Comparison of ENCODE assay signal across 13 cellular contexts in the genomic region with DNA sequence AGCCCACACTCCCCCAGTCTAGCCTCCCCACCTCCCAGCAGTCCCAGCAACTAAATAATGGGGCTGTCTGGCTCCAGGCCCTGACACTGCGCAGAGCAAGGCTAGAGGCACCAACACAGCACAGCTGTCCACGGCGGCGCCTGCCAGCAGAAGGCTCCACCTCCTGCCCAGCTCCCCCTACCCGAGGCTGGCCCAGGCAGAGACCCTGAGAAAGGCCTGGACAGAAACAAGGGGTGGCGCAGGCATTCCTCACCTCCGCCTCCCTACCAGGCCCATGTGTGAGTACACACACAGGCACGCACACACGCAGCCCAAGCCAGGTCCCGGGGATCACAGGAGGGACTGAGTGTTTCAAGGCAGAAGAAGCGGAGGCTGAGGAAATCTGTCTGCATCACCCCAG. TPM values are rescaled to one million over a fixed set of nuclear protein-coding genes. Genes with fewer than 3 reads are reported as not detected.
DNase-seq lines count a peak whose midpoint lies in the region; ATAC-seq, FAIRE-seq and TF ChIP-seq lines count a peak whose summit lies in the region.
"Had no signal": no experiment of that assay in that cellular context is flagged by ENCODE, and none has a peak within 500 bp of the region (broad histone marks: within the 10 kb centered on the region; RNA-seq: fewer than 3 reads in every experiment).

No MANE protein-coding gene starts in this region.

- no peak for TF ChIP-seq CTCF in K562 (IDR thresholded peaks at IDR 0.05 in 2 of 3, conservative IDR thresholded peaks at IDR 0.05 in 1 of 3; ENCODE audit: insufficient read depth in 2 of 3, low read depth in 1 of 3, low read length in 3 of 3)

- no peak overlapping the region for H3K4me2 ChIP-seq in K562 (ENCODE audit: insufficient read depth, low read length)

- no peak overlapping the region for H3K4me3 ChIP-seq in K562

- no peaks in the 10 kb centered on the region for H3K9me3 ChIP-seq in K562 (replicated peaks; ENCODE audit: control insufficient read depth, insufficient read depth, low read depth, low read length)

- intact Hi-C loops in K562 (cut with micrococcal nuclease) = no loop called here

- no peak for ATAC-seq in K562

- no TSS peak for BruUV-seq in K562 (replicated peaks; lab: Mats Ljungman, UMichigan)

- no peak overlapping the region for H3K27ac ChIP-seq in K562 (ENCODE audit: extremely low read depth, low read depth, low read length)

- H3K4me1 ChIP-seq in K562 (replicated peaks in 1 of 2; ENCODE audit: control insufficient read depth in 2 of 2, insufficient read depth in 2 of 2, low read length in 2 of 2) = peaks cover 54 to 78% of the 10 kb centered on the region in 2 experiments

- H3K79me2 ChIP-seq in K562 (ENCODE audit: control insufficient read depth, insufficient read depth, low read length) = peaks cover 24% of the 10 kb centered on the region

- no peak for FAIRE-seq in K562 (lab: Jason Lieb, UNC)
- FAIRE-seq: GM12891 had no signal

- POLR2A ChIA-PET in K562 (lab: Yijun Ruan, JAX) = no interaction called here

- TF ChIP-seq RAD21 in K562 (CRISPR knock-in tag; conservative IDR thresholded peaks at IDR 0.05 in 1 of 2, IDR thresholded peaks at IDR 0.05 in 1 of 2) = no peak

- DNase-seq in NCI-H2081 (lab: John Stamatoyannopoulos, UW) (peak; percentile 85 to 91), K562 (ENCODE audit: extremely low read depth in 1 of 4, low spot score in 3 of 4) (no peak), left kidney (ENCODE audit: low read depth, low spot score) (peak; percentile 84), putamen (ENCODE audit: low spot score) (peak; percentile 75), kidney glomerular epithelial cell (lab: John Stamatoyannopoulos, UW) (no peak), erythroblast (lab: John Stamatoyannopoulos, UW) (no peak), GM19240 (ENCODE audit: insufficient read length, low spot score) (no peak)
- no peak for DNase-seq in activated naive CD4-positive, alpha-beta T cell (lab: John Stamatoyannopoulos, UW)
- DNase-seq: activated CD4-positive, alpha-beta T cell treated with anti-CD3 and anti-CD28 coated beads, Interleukin-2, amount 50 U/mL, for 4 hours; effector CD4-positive, alpha-beta T cell; NCI-H524 treated with DMSO at 0.1 percent for 48 hours; SW 1271 had no signal

- peaks cover 25% of the 10 kb centered on the region; the same call in 2 of the 3 replicates for H3K36me3 ChIP-seq in K562 (ENCODE audit: control insufficient read depth, insufficient read depth, low read length)

- 86% methylated on average over 11 of the region's 11 CpGs for WGBS in K562 (ENCODE audit: insufficient coverage, low coverage, missing lambda C conversion rate)

- TF ChIP-seq EP300 in K562 (IDR thresholded peaks at IDR 0.05; ENCODE audit: low read length) = no peak

- no peak overlapping the region for H2AFZ ChIP-seq in K562 (ENCODE audit: low read depth, low read length)

- TF ChIP-seq POLR2A in K562 (conservative IDR thresholded peaks at IDR 0.05) = no peak
- TF ChIP-seq POLR2A in erythroblast (IDR thresholded peaks at IDR 0.05; ENCODE audit: low read length) = no peak

- no peaks in the 10 kb centered on the region for H4K20me1 ChIP-seq in K562 (replicated peaks; ENCODE audit: control insufficient read depth, insufficient read depth, low read length)

- peaks cover 5% of the 10 kb centered on the region for H3K9me1 ChIP-seq in K562 (ENCODE audit: control insufficient read depth, insufficient read depth, low read length)

- CTCF ChIA-PET in K562 (lab: Yijun Ruan, JAX; ENCODE audit: low intra/inter-chr PET ratio) = no interaction called here

- in situ Hi-C loops in K562 (cut with MboI) = no loop called here

- no peaks in the 10 kb centered on the region for H3K27me3 ChIP-seq in K562 (ENCODE audit: control insufficient read depth in 2 of 2, insufficient read depth in 2 of 2, low read length in 2 of 2)

- peak overlapping the region in 1 of 2 experiments; percentile 15; a peak in 2 of 4 replicates for H3K9ac ChIP-seq in K562 (ENCODE audit: insufficient read depth in 1 of 2, low read depth in 2 of 2, low read length in 2 of 2)

TF ChIP-seq in K562, 482 proteins besides CTCF, POLR2A, EP300 and RAD21 (continues in another document):
- TF ChIP-seq RBFOX2 (IDR thresholded peaks at IDR 0.05; ENCODE audit: low read depth, low read length) (0 out of 2 replicates have a peak, but pooled peaks have one; percentile 38), SMARCB1 (IDR thresholded peaks at IDR 0.05; ENCODE audit: insufficient read length, low read depth) (no peak)

RNA-seq across cellular contexts. Expression of a gene that starts 6.0 kb away (rescaled TPM):
- 101 and 344 TPM in 2 replicates for total RNA-seq in K562 (2011; cell fraction: chromatin; rRNA removed; ENCODE audit: low replicate concordance)
- total RNA-seq in K562 (2011; cell fraction: nucleolus; rRNA removed) = 421 and 427 TPM in 2 replicates
- total RNA-seq in K562 (2011; cell fraction: nucleoplasm; rRNA removed) = 291 and 342 TPM in 2 replicates
- 326 and 470 TPM in 2 replicates for total RNA-seq in K562 (2014; rRNA removed)
- total RNA-seq in K562 (2014; rRNA removed; fragmentation: Illumina TruSeq; extraction: Trizol) = 63.4 and 97.8 TPM in 2 replicates
- 215 and 218 TPM in 2 replicates for total RNA-seq in K562 (2015; rRNA removed; fragmentation: Illumina TruSeq; extraction: Trizol)
- total RNA-seq in K562 (2021) = 368 and 385 TPM in 2 replicates
- 125 and 154 TPM in 2 replicates for polyA plus RNA-seq in K562 (2011; rRNA removed)
- 184 and 684 TPM in 2 replicates for polyA plus RNA-seq in K562 (2011; cell fraction: cytosol; rRNA removed)
- polyA plus RNA-seq in K562 (2011; cell fraction: nucleus; rRNA removed) = 202 and 446 TPM in 2 replicates
- 270 and 304 TPM in 2 replicates for polyA plus RNA-seq in K562 (2012)
- 222 and 298 TPM in 2 replicates for polyA plus RNA-seq in K562 (2014; fragmentation: Illumina TruSeq; extraction: Trizol)
- polyA plus RNA-seq in K562 (2014; fragmentation: Nextera tagmentation; extraction: Ambion mirVana) = 10 to 100 TPM; 18.1 to 29.0 TPM
- 251 and 295 TPM in 2 replicates for polyA plus RNA-seq in K562 (2014; rRNA removed)
- 46.2 and 123 TPM in 2 replicates for polyA minus RNA-seq in K562 (2011; rRNA and poly(A)+ RNA removed)
- polyA minus RNA-seq in K562 (2011; cell fraction: cytosol; rRNA and poly(A)+ RNA removed) = 133 and 200 TPM in 2 replicates
- 111 and 144 TPM in 2 replicates for polyA minus RNA-seq in K562 (2011; cell fraction: nucleus; rRNA and poly(A)+ RNA removed)

RNA-seq across cellular contexts. Expression of a gene that starts 18.7 kb away (rescaled TPM):
- 17.7 and 69.8 TPM in 2 replicates for total RNA-seq in K562 (2011; cell fraction: chromatin; rRNA removed; ENCODE audit: low replicate concordance)
- 82.0 and 87.6 TPM in 2 replicates for total RNA-seq in K562 (2011; cell fraction: nucleolus; rRNA removed)
- 40.3 and 46.6 TPM in 2 replicates for total RNA-seq in K562 (2011; cell fraction: nucleoplasm; rRNA removed)
- total RNA-seq in K562 (2014; rRNA removed) = 121 and 170 TPM in 2 replicates
- total RNA-seq in K562 (2014; rRNA removed; fragmentation: Illumina TruSeq; extraction: Trizol) = 3.1 and 4.3 TPM in 2 replicates
- total RNA-seq in K562 (2015; rRNA removed; fragmentation: Illumina TruSeq; extraction: Trizol) = 43.2 and 45.8 TPM in 2 replicates
- total RNA-seq in K562 (2021) = 111 and 124 TPM in 2 replicates
- polyA plus RNA-seq in K562 (2011; rRNA removed) = 23.6 and 47.3 TPM in 2 replicates
- 58.9 and 221 TPM in 2 replicates for polyA plus RNA-seq in K562 (2011; cell fraction: cytosol; rRNA removed)
- 50.4 and 106 TPM in 2 replicates for polyA plus RNA-seq in K562 (2011; cell fraction: nucleus; rRNA removed)
- polyA plus RNA-seq in K562 (2012) = 87.2 and 107 TPM in 2 replicates
- polyA plus RNA-seq in K562 (2014; fragmentation: Illumina TruSeq; extraction: Trizol) = 23.6 and 88.1 TPM in 2 replicates
- 1 to 10 TPM; 1.1 to 2.9 TPM for polyA plus RNA-seq in K562 (2014; fragmentation: Nextera tagmentation; extraction: Ambion mirVana)
- polyA plus RNA-seq in K562 (2014; rRNA removed) = 102 and 118 TPM in 2 replicates
- 11.7 and 21.2 TPM in 2 replicates for polyA minus RNA-seq in K562 (2011; rRNA and poly(A)+ RNA removed)
- polyA minus RNA-seq in K562 (2011; cell fraction: cytosol; rRNA and poly(A)+ RNA removed) = 65.3 and 77.5 TPM in 2 replicates
- polyA minus RNA-seq in K562 (2011; cell fraction: nucleus; rRNA and poly(A)+ RNA removed) = 35.9 and 37.0 TPM in 2 replicates

RNA-seq across cellular contexts. Expression of a gene that starts 52.2 kb away (rescaled TPM):
- 3.9 and 10.1 TPM in 2 replicates for total RNA-seq in K562 (2011; cell fraction: chromatin; rRNA removed; ENCODE audit: low replicate concordance)
- 5.8 and 7.7 TPM in 2 replicates for total RNA-seq in K562 (2011; cell fraction: nucleolus; rRNA removed)
- 4.8 and 12.4 TPM in 2 replicates for total RNA-seq in K562 (2011; cell fraction: nucleoplasm; rRNA removed)
- total RNA-seq in K562 (2014; rRNA removed) = 2.0 and 2.1 TPM in 2 replicates
- total RNA-seq in K562 (2014; rRNA removed; fragmentation: Illumina TruSeq; extraction: Trizol) = 0.64 and 1.2 TPM in 2 replicates
- total RNA-seq in K562 (2015; rRNA removed; fragmentation: Illumina TruSeq; extraction: Trizol) = 0.29 and 0.90 TPM in 2 replicates
- total RNA-seq in K562 (2021) = 2.2 and 4.7 TPM in 2 replicates
- 1.3 and 1.7 TPM in 2 replicates for polyA plus RNA-seq in K562 (2011; rRNA removed)
- 1.2 and 1.7 TPM in 2 replicates for polyA plus RNA-seq in K562 (2011; cell fraction: cytosol; rRNA removed)
- polyA plus RNA-seq in K562 (2011; cell fraction: nucleus; rRNA removed) = 5.9 and 13.7 TPM in 2 replicates
- 6.6 and 7.2 TPM in 2 replicates for polyA plus RNA-seq in K562 (2012)
- 0.92 and 1.4 TPM in 2 replicates for polyA plus RNA-seq in K562 (2014; fragmentation: Illumina TruSeq; extraction: Trizol)
- polyA plus RNA-seq in K562 (2014; fragmentation: Nextera tagmentation; extraction: Ambion mirVana) = 1 to 10 TPM; 5.0 to 6.9 TPM
- 2.7 and 8.0 TPM in 2 replicates for polyA plus RNA-seq in K562 (2014; rRNA removed)
- 0.27 and 0.63 TPM in 2 replicates for polyA minus RNA-seq in K562 (2011; rRNA and poly(A)+ RNA removed)
- not detected in 2 replicates for polyA minus RNA-seq in K562 (2011; cell fraction: cytosol; rRNA and poly(A)+ RNA removed)
- polyA minus RNA-seq in K562 (2011; cell fraction: nucleus; rRNA and poly(A)+ RNA removed) = 1.00 and 2.6 TPM in 2 replicates

RNA-seq across cellular contexts. Expression of a gene that starts 56.2 kb away (rescaled TPM):
- 193 and 406 TPM in 2 replicates for total RNA-seq in K562 (2011; cell fraction: chromatin; rRNA removed; ENCODE audit: low replicate concordance)
- total RNA-seq in K562 (2011; cell fraction: nucleolus; rRNA removed) = 266 and 270 TPM in 2 replicates
- total RNA-seq in K562 (2011; cell fraction: nucleoplasm; rRNA removed) = 209 and 255 TPM in 2 replicates
- total RNA-seq in K562 (2014; rRNA removed) (63.5 and 79.1 TPM in 2 replicates), K562 (2014; rRNA removed; fragmentation: Illumina TruSeq; extraction: Trizol) (16.9 and 21.9 TPM in 2 replicates), K562 (2015; rRNA removed; fragmentation: Illumina TruSeq; extraction: Trizol) (36.3 and 38.0 TPM in 2 replicates), K562 (2021) (106 and 109 TPM in 2 replicates)
- polyA plus RNA-seq in K562 (2011; rRNA removed) (27.0 and 42.2 TPM in 2 replicates), K562 (2014; fragmentation: Illumina TruSeq; extraction: Trizol) (61.4 and 89.2 TPM in 2 replicates), K562 (2014; fragmentation: Nextera tagmentation; extraction: Ambion mirVana) (1 to 10 TPM; 7.6 to 9.2 TPM), K562 (2014; rRNA removed) (73.6 and 81.3 TPM in 2 replicates)
- polyA plus RNA-seq in K562 (2011; cell fraction: cytosol; rRNA removed) = 44.7 and 109 TPM in 2 replicates
- 87.0 and 201 TPM in 2 replicates for polyA plus RNA-seq in K562 (2011; cell fraction: nucleus; rRNA removed)
- 64.3 and 65.5 TPM in 2 replicates for polyA plus RNA-seq in K562 (2012)
- polyA minus RNA-seq in K562 (2011; rRNA and poly(A)+ RNA removed) = 23.8 and 38.7 TPM in 2 replicates
- polyA minus RNA-seq in K562 (2011; cell fraction: cytosol; rRNA and poly(A)+ RNA removed) = 44.9 and 63.6 TPM in 2 replicates
- polyA minus RNA-seq in K562 (2011; cell fraction: nucleus; rRNA and poly(A)+ RNA removed) = 54.3 and 64.6 TPM in 2 replicates

Comparison
In these comparisons a context has a peak if more than half of its experiments do, and no peak if none do; other contexts are left out.
1. DNase-seq: peak in NCI-H2081 (2 of 2), left kidney (single experiment) and putamen (single experiment); none in K562 (0 of 4), kidney glomerular epithelial cell (single experiment), erythroblast (0 of 2), activated naive CD4-positive, alpha-beta T cell (0 of 4) and GM19240 (single experiment).